Comparison of ENCODE assay signal across 35 cellular contexts in the genomic region with DNA sequence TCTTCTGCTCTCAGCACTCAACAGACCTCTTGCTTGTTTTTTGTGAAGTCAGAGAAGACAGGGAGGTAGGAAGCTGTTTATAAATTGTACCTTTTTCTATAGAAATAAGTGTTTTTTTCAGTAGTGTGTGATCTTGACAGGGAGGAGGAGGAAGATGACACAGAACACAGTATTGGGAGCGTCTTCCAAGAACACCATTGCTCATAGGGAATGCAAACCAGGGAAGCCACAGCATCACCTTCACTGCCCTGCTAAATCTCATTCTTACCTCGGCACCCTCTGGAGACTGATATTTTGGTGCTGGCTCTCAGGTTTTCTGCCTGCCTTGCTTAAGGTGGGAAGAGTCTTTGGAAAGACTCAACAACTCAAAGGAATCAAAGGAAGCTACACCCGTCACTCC.
"Had no signal": no experiment of that assay in that cellular context is flagged by ENCODE, and none has a peak within 500 bp of the region (broad histone marks: within the 10 kb centered on the region; RNA-seq: fewer than 3 reads in every experiment).

No MANE protein-coding gene starts in this region.

- H3K27me3 ChIP-seq: MG63 had no signal

- H3K9me3 ChIP-seq: MG63 had no signal

- H3K36me3 ChIP-seq: MG63 had no signal

- DNase-seq: Karpas-422, Kasumi-1, MG63, MM.1S, MV-4-11, NCI-H1048, NCI-H1092, NCI-H1092 treated with DMSO at 0.1 percent for 48 hours, NCI-H1105, NCI-H1105 treated with DMSO at 0.1 percent for 48 hours, NCI-H1417, NCI-H1417 treated with DMSO at 0.1 percent for 48 hours, NCI-H1436, NCI-H1436 treated with DMSO at 0.1 percent for 48 hours, NCI-H146, NCI-H1694, NCI-H1694 treated with DMSO at 0.1 percent for 48 hours, NCI-H187, NCI-H187 treated with DMSO at 0.1 percent for 48 hours, NCI-H1930, NCI-H2029, NCI-H2029 treated with DMSO at 0.1 percent for 48 hours, NCI-H2081, NCI-H2081 treated with DMSO at 0.1 percent for 48 hours, NCI-H2107, NCI-H2171, NCI-H2171 treated with DMSO at 0.1 percent for 48 hours, NCI-H2227 treated with DMSO at 0.1 percent for 48 hours, NCI-H226, NCI-H345, NCI-H446, NCI-H446 treated with DMSO at 0.1 percent for 48 hours, NCI-H510A, NCI-H510A treated with DMSO at 0.1 percent for 48 hours, NCI-H524 had no signal

- H3K4me3 ChIP-seq: MG63 had no signal
